In genomic region chr11:31397239-31397834, GRCh38 we compare ENCODE assay signal across 9 cellular contexts. TPM values are rescaled to one million over a fixed set of nuclear protein-coding genes. Genes with fewer than 3 reads are reported as not detected.
DNase-seq lines count a peak whose midpoint lies in the region; ATAC-seq, FAIRE-seq and TF ChIP-seq lines count a peak whose summit lies in the region.
"Had no signal": no experiment of that assay in that cellular context is flagged by ENCODE, and none has a peak within 500 bp of the region (broad histone marks: within the 10 kb centered on the region; RNA-seq: fewer than 3 reads in every experiment).

No MANE protein-coding gene starts in this region.

- TF ChIP-seq POLR2A in GM12891 (IDR thresholded peaks at IDR 0.05; ENCODE audit: low read depth, low read length): no peak
- no peak for TF ChIP-seq POLR2A in K562 (conservative IDR thresholded peaks at IDR 0.05)

- H3K4me3 ChIP-seq in K562: no peak overlapping the region
- H3K4me3 ChIP-seq: HAP-1 had no signal

- no peak overlapping the region for H2AFZ ChIP-seq in K562 (ENCODE audit: low read depth, low read length)

- POLR2A ChIA-PET in K562 (lab: Yijun Ruan, JAX): no interaction called here

- no peaks in the 10 kb centered on the region for H3K27me3 ChIP-seq in K562 (ENCODE audit: control insufficient read depth in 2 of 2, insufficient read depth in 2 of 2, low read length in 2 of 2)

- BruUV-seq in K562 (replicated peaks; lab: Mats Ljungman, UMichigan): no TSS peak

- in situ Hi-C loops in K562 (cut with MboI): loop anchor here (5.0 to 10.0 kb wide), 2 partner anchors 475 to 767 kb away; no protein-coding TSS in a partner anchor

- no peak overlapping the region for H3K9ac ChIP-seq in K562 (ENCODE audit: insufficient read depth in 1 of 2, low read depth in 2 of 2, low read length in 2 of 2)

- intact Hi-C loops in K562 (cut with micrococcal nuclease) (loop anchor here (2.0 to 10.0 kb wide), 6 partner anchors 227 to 610 kb away; no protein-coding TSS in a partner anchor), sciatic nerve (cut with DNase I) (no loop called here)

- no peak overlapping the region for H3K4me2 ChIP-seq in K562 (ENCODE audit: insufficient read depth, low read length)

- peak; percentile 69 to 76 for TF ChIP-seq RAD21 in K562 (CRISPR knock-in tag; conservative IDR thresholded peaks at IDR 0.05 in 1 of 2, IDR thresholded peaks at IDR 0.05 in 1 of 2)

- H3K27ac ChIP-seq in K562 (ENCODE audit: extremely low read depth, low read depth, low read length): no peak overlapping the region

- peak in 2 of 3 experiments; percentile 45 to 78; a peak in 3 of 6 replicates for TF ChIP-seq CTCF in K562 (IDR thresholded peaks at IDR 0.05 in 2 of 3, conservative IDR thresholded peaks at IDR 0.05 in 1 of 3; ENCODE audit: insufficient read depth in 2 of 3, low read depth in 1 of 3, low read length in 3 of 3)

- H3K4me1 ChIP-seq in K562 (replicated peaks in 1 of 2; ENCODE audit: control insufficient read depth in 2 of 2, insufficient read depth in 2 of 2, low read length in 2 of 2): no peaks in the 10 kb centered on the region
- H3K4me1 ChIP-seq: HAP-1 had no signal

- H3K9me3 ChIP-seq in K562 (replicated peaks; ENCODE audit: control insufficient read depth, insufficient read depth, low read depth, low read length): no peaks in the 10 kb centered on the region
- H3K9me3 ChIP-seq: HAP-1 had no signal

- H4K20me1 ChIP-seq in K562 (replicated peaks; ENCODE audit: control insufficient read depth, insufficient read depth, low read length): no peaks in the 10 kb centered on the region

- TF ChIP-seq EP300 in K562 (IDR thresholded peaks at IDR 0.05; ENCODE audit: low read length): no peak

- no peaks in the 10 kb centered on the region for H3K36me3 ChIP-seq in K562 (ENCODE audit: control insufficient read depth, insufficient read depth, low read length)
- H3K36me3 ChIP-seq: HAP-1 had no signal

- WGBS in K562 (ENCODE audit: insufficient coverage, low coverage, missing lambda C conversion rate): 33% methylated on average over 5 of the region's 5 CpGs

- ATAC-seq in K562 (peak; percentile 67), sciatic nerve (no peak)

- DNase-seq in AG08396 (ENCODE audit: low spot score): peak; percentile 7
- DNase-seq in GM12891 (ENCODE audit: insufficient read length, low spot score): no peak
- peak; percentile 73 for DNase-seq in NCI-H1694 (lab: John Stamatoyannopoulos, UW)
- DNase-seq in K562 (ENCODE audit: extremely low read depth in 1 of 4, low spot score in 3 of 4): peak in 3 of 4 experiments; percentile 7 to 30 (median 23)
- peak; percentile 28 to 44 for DNase-seq in lung microvascular endothelial cell (ENCODE audit: low read depth in 2 of 2)
- no peak for DNase-seq in sciatic nerve (ENCODE audit: low spot score)
- DNase-seq in NK-92 treated with Interleukin-12 subunit alpha and Interleukin-12 subunit beta, amount 100 ng/mL, for 24 hours (lab: John Stamatoyannopoulos, UW): no peak
- DNase-seq in stimulated activated CD4-positive, alpha-beta T cell treated with anti-CD3 and anti-CD28 coated beads, Interleukin-2, amount 100 ng/mL, for 48 hours: no peak

- H3K79me2 ChIP-seq in K562 (ENCODE audit: control insufficient read depth, insufficient read depth, low read length): no peaks in the 10 kb centered on the region

- CTCF ChIA-PET in K562 (lab: Yijun Ruan, JAX; ENCODE audit: low intra/inter-chr PET ratio): interaction anchor here (0.6 to 1.0 kb wide), 12 partner anchors 10 to 908 kb away, joined by 3 to 6 read pairs (median 4); no protein-coding TSS in a partner anchor

- FAIRE-seq in GM12891 (lab: Jason Lieb, UNC) (peak; percentile 28), K562 (lab: Jason Lieb, UNC) (peak; percentile 83)

- H3K9me1 ChIP-seq in K562 (ENCODE audit: control insufficient read depth, insufficient read depth, low read length): no peaks in the 10 kb centered on the region

TF ChIP-seq in GM12891, 5 proteins besides CTCF, POLR2A, EP300 and RAD21:
- TF ChIP-seq TAF1 (IDR thresholded peaks at IDR 0.05; ENCODE audit: low read depth, low read length): no peak
- no peak for TF ChIP-seq POU2F2 (IDR thresholded peaks at IDR 0.05; ENCODE audit: low read depth, low read length)
- TF ChIP-seq PAX5 (IDR thresholded peaks at IDR 0.05; ENCODE audit: insufficient read depth, low read length, severe bottlenecking): no peak
- TF ChIP-seq POLR2AphosphoS5 (IDR thresholded peaks at IDR 0.05; ENCODE audit: low read depth, low read length): no peak
- no peak for TF ChIP-seq SPI1 (IDR thresholded peaks at IDR 0.05; ENCODE audit: low read depth, low read length)
TF ChIP-seq in GM12891: peak in this region for 0.

TF ChIP-seq in K562, 482 proteins besides CTCF, POLR2A, EP300 and RAD21 (continues in another document):
- TF ChIP-seq ZNF431 (CRISPR knock-in tag; IDR thresholded peaks at IDR 0.05) (no peak), FOXK1 (CRISPR knock-in tag; IDR thresholded peaks at IDR 0.05; ENCODE audit: borderline replicate concordance) (no peak), POLR3A (IDR thresholded peaks at IDR 0.05; ENCODE audit: borderline replicate concordance, extremely low read depth, insufficient read depth, insufficient read length) (no peak), RFX7 (CRISPR knock-in tag; IDR thresholded peaks at IDR 0.05) (no peak), MLLT1 (IDR thresholded peaks at IDR 0.05) (no peak)

RNA-seq across cellular contexts. Expression of gene DNAJC24, which starts 27.7 kb away (rescaled TPM):
- polyA plus RNA-seq in GM12891 (2012; ENCODE audit: low read depth, missing spikeins): 6.5 TPM
- total RNA-seq in K562 (2011; cell fraction: chromatin; rRNA removed; ENCODE audit: low replicate concordance): 11.6 and 39.4 TPM in 2 replicates
- total RNA-seq in K562 (2011; cell fraction: nucleolus; rRNA removed): 6.7 and 11.2 TPM in 2 replicates
- 16.9 and 47.1 TPM in 2 replicates for total RNA-seq in K562 (2011; cell fraction: nucleoplasm; rRNA removed)
- total RNA-seq in K562 (2014; rRNA removed): 13.6 and 14.0 TPM in 2 replicates
- 25.3 and 29.4 TPM in 2 replicates for total RNA-seq in K562 (2014; rRNA removed; fragmentation: Illumina TruSeq; extraction: Trizol)
- 26.0 and 31.9 TPM in 2 replicates for total RNA-seq in K562 (2015; rRNA removed; fragmentation: Illumina TruSeq; extraction: Trizol)
- 16.4 and 17.6 TPM in 2 replicates for total RNA-seq in K562 (2021)
- polyA plus RNA-seq in K562 (2011; rRNA removed): 22.5 and 22.8 TPM in 2 replicates
- polyA plus RNA-seq in K562 (2011; cell fraction: cytosol; rRNA removed): 5.2 and 10.0 TPM in 2 replicates
- 26.9 and 29.8 TPM in 2 replicates for polyA plus RNA-seq in K562 (2011; cell fraction: nucleus; rRNA removed)
- polyA plus RNA-seq in K562 (2012): 12.8 and 13.0 TPM in 2 replicates
- 18.2 and 21.8 TPM in 2 replicates for polyA plus RNA-seq in K562 (2014; fragmentation: Illumina TruSeq; extraction: Trizol)
- polyA plus RNA-seq in K562 (2014; fragmentation: Nextera tagmentation; extraction: Ambion mirVana): 10 to 100 TPM; 12.2 to 15.8 TPM
- 16.9 and 17.5 TPM in 2 replicates for polyA plus RNA-seq in K562 (2014; rRNA removed)
- polyA minus RNA-seq in K562 (2011; rRNA and poly(A)+ RNA removed): 23.1 and 29.8 TPM in 2 replicates
- polyA minus RNA-seq in K562 (2011; cell fraction: cytosol; rRNA and poly(A)+ RNA removed): 9.3 and 9.6 TPM in 2 replicates
- polyA minus RNA-seq in K562 (2011; cell fraction: nucleus; rRNA and poly(A)+ RNA removed): 21.8 and 36.5 TPM in 2 replicates
- total RNA-seq in lung microvascular endothelial cell: 7.6 and 8.5 TPM in 2 replicates
- total RNA-seq in sciatic nerve: 16.7 TPM

RNA-seq across cellular contexts. Expression of gene DCDC1, which starts 27.8 kb away (rescaled TPM):
- polyA plus RNA-seq in GM12891 (2012; ENCODE audit: low read depth, missing spikeins): not detected
- total RNA-seq in K562 (2011; cell fraction: chromatin; rRNA removed; ENCODE audit: low replicate concordance): 0.19 TPM in 1 of 2 replicates, not detected in the other
- total RNA-seq in K562 (2011; cell fraction: nucleolus; rRNA removed): not detected in 2 replicates
- not detected in 2 replicates for total RNA-seq in K562 (2011; cell fraction: nucleoplasm; rRNA removed)
- total RNA-seq in K562 (2014; rRNA removed): 0.05 and 0.08 TPM in 2 replicates
- 0.06 and 0.18 TPM in 2 replicates for total RNA-seq in K562 (2014; rRNA removed; fragmentation: Illumina TruSeq; extraction: Trizol)
- total RNA-seq in K562 (2015; rRNA removed; fragmentation: Illumina TruSeq; extraction: Trizol): 0.04 and 0.11 TPM in 2 replicates
- total RNA-seq in K562 (2021): not detected in 2 replicates
- polyA plus RNA-seq in K562 (2011; rRNA removed): 0.11 TPM in 1 of 2 replicates, not detected in the other
- polyA plus RNA-seq in K562 (2011; cell fraction: cytosol; rRNA removed): not detected in 2 replicates
- 0.07 TPM in 1 of 2 replicates, not detected in the other for polyA plus RNA-seq in K562 (2011; cell fraction: nucleus; rRNA removed)
- 0.04 and 0.06 TPM in 2 replicates for polyA plus RNA-seq in K562 (2012)
- polyA plus RNA-seq in K562 (2014; fragmentation: Illumina TruSeq; extraction: Trizol): 0.06 TPM in 1 of 2 replicates, not detected in the other
- polyA plus RNA-seq in K562 (2014; fragmentation: Nextera tagmentation; extraction: Ambion mirVana): under 1 TPM in 1 of 2 experiments, not detected in 1; 0.06 TPM
- polyA plus RNA-seq in K562 (2014; rRNA removed): not detected in 2 replicates
- 0.14 TPM in 1 of 2 replicates, not detected in the other for polyA minus RNA-seq in K562 (2011; rRNA and poly(A)+ RNA removed)
- polyA minus RNA-seq in K562 (2011; cell fraction: cytosol; rRNA and poly(A)+ RNA removed): not detected in 2 replicates
- polyA minus RNA-seq in K562 (2011; cell fraction: nucleus; rRNA and poly(A)+ RNA removed): 0.13 and 0.33 TPM in 2 replicates
- under 0.01 TPM in 1 of 2 replicates, not detected in the other for total RNA-seq in lung microvascular endothelial cell
- total RNA-seq in sciatic nerve: 1.2 TPM

Comparison
In these comparisons a context has a peak if more than half of its experiments do, and no peak if none do; other contexts are left out.
1. DNase-seq: peak in AG08396 (single experiment), NCI-H1694 (single experiment), K562 (3 of 4) and lung microvascular endothelial cell (2 of 2); none in GM12891 (single experiment), sciatic nerve (single experiment), NK-92 treated with Interleukin-12 subunit alpha and Interleukin-12 subunit beta, amount 100 ng/mL, for 24 hours (single experiment) and stimulated activated CD4-positive, alpha-beta T cell treated with anti-CD3 and anti-CD28 coated beads, Interleukin-2, amount 100 ng/mL, for 48 hours (0 of 2).